In genomic region chr18:44786697-44787096, GRCh38 we compare ENCODE assay signal across 10 cellular contexts.
A peak's percentile ranks its signal among the peaks of the same experiment; 100 is the strongest.
DNase-seq lines count a peak whose midpoint lies in the region; ATAC-seq and TF ChIP-seq lines count a peak whose summit lies in the region.
"Had no signal": no experiment of that assay in that cellular context is flagged by ENCODE, and none has a peak within 500 bp of the region (broad histone marks: within the 10 kb centered on the region; RNA-seq: fewer than 3 reads in every experiment).

No MANE protein-coding gene starts in this region.

- peaks cover 7% of the 10 kb centered on the region for H3K36me3 Mint-ChIP-seq in natural killer cell treated with Interleukin-12 subunit alpha and Interleukin-12 subunit beta and Interleukin-15 and Interleukin-18, amount 100 ng/mL, for 72 hours

- CTCF ChIA-PET in RWPE1 (lab: Yijun Ruan, JAX): no interaction called here

- DNase-seq in natural killer cell treated with Interleukin-12 subunit alpha and Interleukin-12 subunit beta and Interleukin-15 and Interleukin-18, amount 100 ng/mL, for 72 hours (ENCODE audit: low spot score): no peak
- DNase-seq in AG08395 (ENCODE audit: low spot score) (no peak), RWPE1 (ENCODE audit: low spot score) (no peak), WERI-Rb-1 (no peak)
- DNase-seq in activated CD4-positive, CD25-positive, alpha-beta regulatory T cell (lab: John Stamatoyannopoulos, UW): no peak

- ATAC-seq in GM18861 (IDR thresholded peaks at IDR 0.05; ENCODE audit: unreplicated experiment): peak; percentile 57
- ATAC-seq in GM21619 (IDR thresholded peaks at IDR 0.05; ENCODE audit: unreplicated experiment): peak; percentile 77
- peak; percentile 84 for ATAC-seq in HG03521 (IDR thresholded peaks at IDR 0.05; ENCODE audit: unreplicated experiment)
- no peak for ATAC-seq in natural killer cell treated with Interleukin-12 subunit alpha and Interleukin-12 subunit beta and Interleukin-15 and Interleukin-18, amount 100 ng/mL, for 72 hours

- TF ChIP-seq CTCF in RWPE1 (conservative IDR thresholded peaks at IDR 0.05; ENCODE audit: low read depth): no peak
- TF ChIP-seq CTCF in WERI-Rb-1 (IDR thresholded peaks at IDR 0.05; ENCODE audit: low read depth, low read length): no peak

- POLR2A ChIA-PET in RWPE1 (lab: Yijun Ruan, JAX; ENCODE audit: low non-redundant PET): no interaction called here

- H3K9me3 Mint-ChIP-seq in natural killer cell treated with Interleukin-12 subunit alpha and Interleukin-12 subunit beta and Interleukin-15 and Interleukin-18, amount 100 ng/mL, for 72 hours: no peaks in the 10 kb centered on the region

- peak overlapping the region; percentile 34 to 77 for H3K27ac Mint-ChIP-seq in natural killer cell treated with Interleukin-12 subunit alpha and Interleukin-12 subunit beta and Interleukin-15 and Interleukin-18, amount 100 ng/mL, for 72 hours

- no peak overlapping the region for H3K4me3 ChIP-seq in WERI-Rb-1 (ENCODE audit: low read depth, low read length)
- H3K4me3 ChIP-seq: SJSA1, vagina had no signal

- no peaks in the 10 kb centered on the region for H3K27me3 Mint-ChIP-seq in natural killer cell treated with Interleukin-12 subunit alpha and Interleukin-12 subunit beta and Interleukin-15 and Interleukin-18, amount 100 ng/mL, for 72 hours

- H3K4me3 Mint-ChIP-seq in natural killer cell treated with Interleukin-12 subunit alpha and Interleukin-12 subunit beta and Interleukin-15 and Interleukin-18, amount 100 ng/mL, for 72 hours: peak overlapping the region; percentile 59

- no peaks in the 10 kb centered on the region for H3K27me3 ChIP-seq in WERI-Rb-1 (ENCODE audit: insufficient read depth, low read depth, severe bottlenecking)
- H3K27me3 ChIP-seq: SJSA1, vagina had no signal

- H3K36me3 ChIP-seq in WERI-Rb-1: no peaks in the 10 kb centered on the region
- H3K36me3 ChIP-seq: SJSA1, vagina had no signal

- H3K4me1 Mint-ChIP-seq in natural killer cell treated with Interleukin-12 subunit alpha and Interleukin-12 subunit beta and Interleukin-15 and Interleukin-18, amount 100 ng/mL, for 72 hours (ENCODE audit: low read depth in 2 of 2): peaks cover 34 to 39% of the 10 kb centered on the region in 2 donors

- H3K27ac ChIP-seq in RWPE1 (no peak overlapping the region), WERI-Rb-1 (no peak overlapping the region)
- H3K27ac ChIP-seq: SJSA1, vagina had no signal

- H3K9me3 ChIP-seq in WERI-Rb-1 (ENCODE audit: severe bottlenecking): no peaks in the 10 kb centered on the region
- H3K9me3 ChIP-seq: SJSA1, vagina had no signal

Comparison
In these comparisons a context has a peak if more than half of its experiments do, and no peak if none do; other contexts are left out.
1. ATAC-seq: peak in GM18861 (single experiment), GM21619 (single experiment) and HG03521 (single experiment); none in natural killer cell treated with Interleukin-12 subunit alpha and Interleukin-12 subunit beta and Interleukin-15 and Interleukin-18, amount 100 ng/mL, for 72 hours (0 of 2).